Comparison of ENCODE assay signal across 8 cellular contexts in the genomic region with DNA sequence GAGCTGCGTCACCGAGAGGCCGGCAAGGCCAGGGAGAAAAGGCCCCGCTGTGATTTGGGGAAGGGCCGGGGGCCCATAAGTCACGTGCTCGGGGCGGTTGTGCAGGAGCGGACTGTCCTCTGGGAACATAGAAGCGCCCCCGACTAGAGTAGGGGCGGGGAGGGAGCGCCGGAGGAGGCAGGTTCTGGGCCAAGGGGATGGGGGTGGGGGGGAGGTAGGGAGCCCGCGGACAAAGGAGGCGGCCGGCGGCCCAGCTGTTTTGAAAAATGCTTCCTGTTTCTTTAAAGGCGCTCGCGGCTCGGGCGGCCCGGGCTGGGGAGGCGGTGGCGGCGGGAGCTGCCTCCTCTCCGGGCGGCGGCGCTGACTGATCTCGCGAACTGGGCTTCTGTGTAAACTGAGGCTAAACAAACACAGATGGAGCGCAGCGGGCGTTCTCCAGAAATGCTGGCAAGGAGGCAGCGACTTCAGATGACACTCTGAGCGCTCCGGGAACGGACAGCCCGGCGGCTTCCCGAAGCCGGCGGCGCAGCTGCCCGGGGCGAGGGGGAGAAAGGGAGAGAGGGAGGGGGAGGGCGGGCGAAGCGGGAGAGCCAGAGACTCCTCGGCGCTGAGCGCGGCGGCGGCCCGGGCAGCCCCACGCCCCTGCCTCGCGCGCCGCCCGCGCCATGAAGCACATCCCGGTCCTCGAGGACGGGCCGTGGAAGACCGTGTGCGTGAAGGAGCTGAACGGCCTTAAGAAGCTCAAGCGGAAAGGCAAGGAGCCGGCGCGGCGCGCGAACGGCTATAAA. TPM values are rescaled to one million over a fixed set of nuclear protein-coding genes. Genes with fewer than 3 reads are reported as not detected.
DNase-seq lines count a peak whose midpoint lies in the region; ATAC-seq, FAIRE-seq and TF ChIP-seq lines count a peak whose summit lies in the region.

A gene with protein sequence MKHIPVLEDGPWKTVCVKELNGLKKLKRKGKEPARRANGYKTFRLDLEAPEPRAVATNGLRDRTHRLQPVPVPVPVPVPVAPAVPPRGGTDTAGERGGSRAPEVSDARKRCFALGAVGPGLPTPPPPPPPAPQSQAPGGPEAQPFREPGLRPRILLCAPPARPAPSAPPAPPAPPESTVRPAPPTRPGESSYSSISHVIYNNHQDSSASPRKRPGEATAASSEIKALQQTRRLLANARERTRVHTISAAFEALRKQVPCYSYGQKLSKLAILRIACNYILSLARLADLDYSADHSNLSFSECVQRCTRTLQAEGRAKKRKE (plus strand): TSS at position 467 of the 788 bp plus-strand sequence. CDS start 199 bp downstream, at position 666.

- no peaks in the 10 kb centered on the region for H3F3A ChIP-seq in smooth muscle cell (ENCODE audit: low read depth)

- no peaks in the 10 kb centered on the region for H3K36me3 Mint-ChIP-seq in CD8-positive, alpha-beta T cell
- H3K36me3 Mint-ChIP-seq in HFFc6 (ENCODE audit: low read depth), result peaks cover 30% of the 10 kb centered on the region

- CTCF ChIA-PET in CD8-positive, alpha-beta T cell (lab: Charles Lee), result interaction anchor here (0.6 to 5.9 kb wide), 7 partner anchors 9 to 204 kb away, joined by 3 to 63 read pairs (median 3); no protein-coding TSS in a partner anchor

- peak in 3 of 7 experiments; percentile 6 to 24 (median 14) for DNase-seq in CD8-positive, alpha-beta T cell
- DNase-seq in HFFc6, result peak; percentile 59
- no peak for DNase-seq in SK-MEL-5 (ENCODE audit: low read depth, low spot score)
- DNase-seq in colonic mucosa, result peak; percentile 78
- peak; percentile 58 for DNase-seq in smooth muscle cell (lab: John Stamatoyannopoulos, UW; ENCODE audit: unreplicated experiment)
- DNase-seq in urothelium cell line (ENCODE audit: low spot score), result no peak

- H3K27ac ChIP-seq in CD8-positive, alpha-beta T cell (ENCODE audit: low read depth, low read length), result no peak within 1 kb of the TSS
- H3K27ac ChIP-seq in colonic mucosa, result no peak within 1 kb of the TSS
- H3K27ac ChIP-seq in layer of hippocampus (ENCODE audit: low read depth, low read length), result peak within 1 kb of the TSS; percentile 75
- no peak within 1 kb of the TSS for H3K27ac ChIP-seq in smooth muscle cell (ENCODE audit: low read depth)

- H3K27me3 ChIP-seq in CD8-positive, alpha-beta T cell (ENCODE audit: insufficient read depth, low read length), result peaks cover 28% of the 10 kb centered on the region
- H3K27me3 ChIP-seq in colonic mucosa (peaks cover 50% of the 10 kb centered on the region), layer of hippocampus (ENCODE audit: control insufficient read depth, insufficient read depth, low read length) (no peaks in the 10 kb centered on the region), smooth muscle cell (ENCODE audit: low read depth) (peaks cover 23% of the 10 kb centered on the region)

- ATAC-seq in CD8-positive, alpha-beta T cell, result no peak
- no peak for ATAC-seq in GM18498 (IDR thresholded peaks at IDR 0.05; ENCODE audit: unreplicated experiment)

- peaks cover 18% of the 10 kb centered on the region for H3K4me1 ChIP-seq in CD8-positive, alpha-beta T cell (ENCODE audit: insufficient read depth, low read length)
- peaks cover 13% of the 10 kb centered on the region for H3K4me1 ChIP-seq in colonic mucosa
- H3K4me1 ChIP-seq in smooth muscle cell (ENCODE audit: low read depth), result peaks cover 11% of the 10 kb centered on the region

- 1% methylated on average over 46 of the region's 81 CpGs for WGBS in smooth muscle cell (ENCODE audit: low lambda C conversion rate)

- peaks cover 14% of the 10 kb centered on the region for H3K79me2 ChIP-seq in smooth muscle cell (ENCODE audit: low read depth)

- no peaks in the 10 kb centered on the region for H3K36me3 ChIP-seq in CD8-positive, alpha-beta T cell (ENCODE audit: insufficient read depth, low read length)
- H3K36me3 ChIP-seq in colonic mucosa (no peaks in the 10 kb centered on the region), smooth muscle cell (ENCODE audit: low read depth) (no peaks in the 10 kb centered on the region)

- peaks cover 26% of the 10 kb centered on the region for H3K4me1 Mint-ChIP-seq in CD8-positive, alpha-beta T cell (ENCODE audit: low read depth)
- H3K4me1 Mint-ChIP-seq in HFFc6 (ENCODE audit: low read depth), result peaks cover 51% of the 10 kb centered on the region

- no peak within 1 kb of the TSS for H3K27ac Mint-ChIP-seq in CD8-positive, alpha-beta T cell
- H3K27ac Mint-ChIP-seq in HFFc6, result peak within 1 kb of the TSS; percentile 72

- in situ Hi-C loops in SK-MEL-5 (cut with HindIII; ENCODE audit: low pct_unique_long_range_greater_than_20kb, low sequenced_read_pairs), result no loop called here

- peak within 1 kb of the TSS; percentile 79 for H3K4me3 Mint-ChIP-seq in CD8-positive, alpha-beta T cell
- H3K4me3 Mint-ChIP-seq in HFFc6, result peak within 1 kb of the TSS; percentile 99

- no peak for FAIRE-seq in urothelium cell line (lab: Jason Lieb, UNC)

- POLR2A ChIA-PET in CD8-positive, alpha-beta T cell (lab: Charles Lee), result no interaction called here

- no peaks in the 10 kb centered on the region for H3K9me3 ChIP-seq in CD8-positive, alpha-beta T cell (ENCODE audit: low read length)
- H3K9me3 ChIP-seq in colonic mucosa (no peaks in the 10 kb centered on the region), smooth muscle cell (replicated peaks; ENCODE audit: low read depth) (no peaks in the 10 kb centered on the region)

- H3K4me3 ChIP-seq in CD8-positive, alpha-beta T cell (ENCODE audit: low read depth, low read length), result peak within 1 kb of the TSS; percentile 46
- peak within 1 kb of the TSS; percentile 62 for H3K4me3 ChIP-seq in colonic mucosa
- peak within 1 kb of the TSS; percentile 66 for H3K4me3 ChIP-seq in smooth muscle cell

- intact Hi-C loops in CD8-positive, alpha-beta T cell (cut with DNase I, micrococcal nuclease), result no loop called here
- intact Hi-C loops in colonic mucosa (cut with DNase I), result no loop called here

- H4K20me1 ChIP-seq in smooth muscle cell (ENCODE audit: low read depth), result peaks cover 35% of the 10 kb centered on the region

- H3K9me3 Mint-ChIP-seq in CD8-positive, alpha-beta T cell, result no peaks in the 10 kb centered on the region
- no peaks in the 10 kb centered on the region for H3K9me3 Mint-ChIP-seq in HFFc6

- TF ChIP-seq CTCF in CD8-positive, alpha-beta T cell (IDR thresholded peaks at IDR 0.05), result no peak
- TF ChIP-seq CTCF in HFFc6 (IDR thresholded peaks at IDR 0.05) (no peak), colonic mucosa (IDR thresholded peaks at IDR 0.05) (no peak), smooth muscle cell (IDR thresholded peaks at IDR 0.05; ENCODE audit: borderline replicate concordance, insufficient read depth, poor library complexity, severe bottlenecking) (no peak)

- peak within 1 kb of the TSS; percentile 54 to 57 for H3K9ac ChIP-seq in colonic mucosa (ENCODE audit: low read depth in 2 of 2, low read length in 2 of 2)
- no peak within 1 kb of the TSS for H3K9ac ChIP-seq in smooth muscle cell (ENCODE audit: low read depth)

- H3K27me3 Mint-ChIP-seq in CD8-positive, alpha-beta T cell (ENCODE audit: low read depth), result peaks cover 55% of the 10 kb centered on the region
- peaks cover 7% of the 10 kb centered on the region; the same call in 1 of the 2 replicates for H3K27me3 Mint-ChIP-seq in HFFc6 (ENCODE audit: insufficient read depth)

- H3K4me2 ChIP-seq in smooth muscle cell, result peak within 1 kb of the TSS; percentile 98

- peak within 1 kb of the TSS; percentile 89 for H2AFZ ChIP-seq in smooth muscle cell (ENCODE audit: low read depth)

RNA-seq across cellular contexts. Expression of the gene that starts here (rescaled TPM):
- under 1 TPM; 0.22 to 0.39 TPM for total RNA-seq in CD8-positive, alpha-beta T cell
- 10 to 100 TPM; 34.4 to 53.0 (median 45.5) TPM for total RNA-seq in HFFc6 (2021; fragmentation: NEBNext Ultra II Directional; extraction: Animal tissue kit (Norgen Biotek cat#: 25700))
- 12.0 and 16.9 TPM in 2 replicates for total RNA-seq in SK-MEL-5 (2014; rRNA removed; shearing (Covaris generic))
- polyA plus RNA-seq in SK-MEL-5 (2015; cell fraction: cytosol; rRNA removed), result 19.5 and 22.6 TPM in 2 replicates
- polyA plus RNA-seq in SK-MEL-5 (2015; cell fraction: nucleus; rRNA removed), result 18.2 and 37.9 TPM in 2 replicates
- total RNA-seq in colonic mucosa (1 to 10 TPM; 2.5 TPM), smooth muscle cell (5.2 and 6.5 TPM in 2 replicates)
- polyA plus RNA-seq in smooth muscle cell, result 4.6 and 5.2 TPM in 2 replicates

Comparison
In these comparisons a context has a peak if more than half of its experiments do, and no peak if none do; other contexts are left out.
1. DNase-seq: peak in HFFc6 (single experiment), colonic mucosa (single experiment) and smooth muscle cell (single experiment); none in SK-MEL-5 (single experiment) and urothelium cell line (single experiment).
2. Peak in every context shown above with its lines, with median percentiles within 50 percentile points of each other: H3K4me3 ChIP-seq.